In the genomic region with DNA sequence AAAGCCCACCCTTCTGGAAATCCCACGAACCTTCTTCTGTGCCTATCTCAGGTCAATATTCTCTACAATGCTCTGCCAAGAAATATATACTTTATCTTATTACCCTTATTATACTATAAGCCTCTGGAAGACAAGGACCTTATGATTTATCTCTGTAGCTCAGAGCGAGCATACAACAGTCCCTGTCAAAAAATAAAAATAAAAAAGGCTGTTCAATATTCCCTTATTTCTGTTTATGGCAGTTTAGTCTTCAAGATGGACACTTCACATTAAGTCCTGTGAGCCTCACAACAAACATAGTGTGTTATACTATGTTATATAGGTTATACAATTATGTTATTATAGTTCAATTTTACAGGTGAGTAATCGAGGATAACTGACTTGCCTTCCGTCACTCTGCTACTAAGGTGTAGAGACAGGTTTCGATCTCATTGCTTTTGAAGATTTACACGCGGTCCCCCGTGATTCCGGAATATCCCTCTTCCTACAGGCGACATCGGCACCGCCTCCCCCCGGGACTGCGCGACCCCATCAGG, we compare ENCODE assay signal across 8 cellular contexts. TPM values are rescaled to one million over a fixed set of nuclear protein-coding genes. Genes with fewer than 3 reads are reported as not detected.
DNase-seq lines count a peak whose midpoint lies in the region; ATAC-seq and TF ChIP-seq lines count a peak whose summit lies in the region.

No MANE protein-coding gene starts in this region.

- TF ChIP-seq CTCF in neural crest cell (conservative IDR thresholded peaks at IDR 0.05), result no peak

- no peaks in the 10 kb centered on the region for H3K27me3 ChIP-seq in HUES64 (ENCODE audit: insufficient read depth, low read length)

- peaks cover 9% of the 10 kb centered on the region for H3K4me1 Mint-ChIP-seq in dendritic cell treated with granulocyte-macrophage colony-stimulating factor and Interleukin-4, amounts not matched to agents 40 ng/mL and 50 ng/mL, for 4 days (ENCODE audit: low read depth)
- peaks cover 19% of the 10 kb centered on the region for H3K4me1 Mint-ChIP-seq in neural crest cell

- no peaks in the 10 kb centered on the region for H3K27me3 Mint-ChIP-seq in dendritic cell treated with granulocyte-macrophage colony-stimulating factor and Interleukin-4, amounts not matched to agents 40 ng/mL and 50 ng/mL, for 4 days
- no peaks in the 10 kb centered on the region for H3K27me3 Mint-ChIP-seq in neural crest cell (ENCODE audit: low read depth)

- peak overlapping the region; percentile 99 for H3K27ac Mint-ChIP-seq in dendritic cell treated with granulocyte-macrophage colony-stimulating factor and Interleukin-4, amounts not matched to agents 40 ng/mL and 50 ng/mL, for 4 days
- H3K27ac Mint-ChIP-seq in neural crest cell (ENCODE audit: unreplicated experiment), result peak overlapping the region; percentile 99

- H3K4me3 ChIP-seq in GM08714 (ENCODE audit: low read length) (peak overlapping the region; percentile 80), HUES64 (ENCODE audit: low read length) (peak overlapping the region; percentile 81)

- H3K9me3 ChIP-seq in HUES64 (ENCODE audit: insufficient read depth, low read depth, low read length), result no peaks in the 10 kb centered on the region

- intact Hi-C loops in dendritic cell treated with granulocyte-macrophage colony-stimulating factor and Interleukin-4, amounts not matched to agents 40 ng/mL and 50 ng/mL, for 4 days (cut with micrococcal nuclease), result loop anchor here (5.0 kb wide), 2 partner anchors 77 to 207 kb away; a partner anchor contains a TSS
- intact Hi-C loops in sciatic nerve (cut with DNase I), result no loop called here

- H3K9me3 Mint-ChIP-seq in dendritic cell treated with granulocyte-macrophage colony-stimulating factor and Interleukin-4, amounts not matched to agents 40 ng/mL and 50 ng/mL, for 4 days, result no peaks in the 10 kb centered on the region
- no peaks in the 10 kb centered on the region for H3K9me3 Mint-ChIP-seq in neural crest cell

- H3K9ac ChIP-seq in HUES64 (ENCODE audit: low read depth, low read length), result peak overlapping the region; percentile 91

- no peaks in the 10 kb centered on the region for H3K4me1 ChIP-seq in HUES64 (ENCODE audit: insufficient read depth, low read length)

- 4% methylated on average over 14 of the region's 15 CpGs for WGBS in HUES64

- DNase-seq in neural crest cell (ENCODE audit: low read depth, low spot score) (no peak), kidney tubule cell (ENCODE audit: low spot score) (no peak), NK-92 (lab: John Stamatoyannopoulos, UW; ENCODE audit: unreplicated experiment) (no peak), CD1c-positive myeloid dendritic cell (ENCODE audit: extremely low spot score) (no peak), sciatic nerve (ENCODE audit: low spot score) (no peak)

- H3K36me3 ChIP-seq in HUES64 (ENCODE audit: insufficient read depth, low read length), result peaks cover 20% of the 10 kb centered on the region

- no peak for ATAC-seq in sciatic nerve

- peaks cover 40% of the 10 kb centered on the region for H3K36me3 Mint-ChIP-seq in dendritic cell treated with granulocyte-macrophage colony-stimulating factor and Interleukin-4, amounts not matched to agents 40 ng/mL and 50 ng/mL, for 4 days (ENCODE audit: low read depth)
- no peaks in the 10 kb centered on the region for H3K36me3 Mint-ChIP-seq in neural crest cell (ENCODE audit: low read depth)

- H3K27ac ChIP-seq in HUES64 (ENCODE audit: low read depth, low read length), result peak overlapping the region; percentile 94

- peak overlapping the region; percentile 97 for H3K4me3 Mint-ChIP-seq in dendritic cell treated with granulocyte-macrophage colony-stimulating factor and Interleukin-4, amounts not matched to agents 40 ng/mL and 50 ng/mL, for 4 days
- peak overlapping the region; percentile 98 for H3K4me3 Mint-ChIP-seq in neural crest cell

RNA-seq across cellular contexts. Expression of a gene that starts 0.6 kb away (rescaled TPM):
- polyA plus RNA-seq in HUES64 (2013, experiment 1 of 2), result 35.7 TPM
- polyA plus RNA-seq in HUES64 (2013, experiment 2 of 2), result 41.8 TPM
- total RNA-seq in neural crest cell, result 26.2 and 27.5 TPM in 2 replicates
- 34.6 TPM for total RNA-seq in sciatic nerve
